Comparison of ENCODE assay signal across 32 cellular contexts in the genomic region with DNA sequence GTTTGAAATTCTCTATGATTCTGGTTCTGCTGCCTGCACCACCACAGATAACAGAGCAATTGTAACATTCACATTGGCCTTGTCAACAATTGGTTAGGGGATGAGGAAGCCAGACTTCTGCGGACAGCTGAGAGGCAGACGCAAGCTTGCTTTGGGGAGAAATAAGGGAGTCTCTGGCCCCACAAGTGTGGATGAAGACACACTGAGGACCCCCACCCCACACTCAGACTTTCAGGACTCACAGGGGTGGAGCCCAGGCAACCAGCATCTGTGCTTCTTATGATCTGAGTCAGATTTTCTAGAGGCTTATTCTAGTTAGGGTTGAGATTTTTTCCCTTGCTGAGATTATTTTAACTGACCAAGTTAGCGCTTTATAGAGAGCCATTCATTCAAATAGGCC.
"Had no signal": no experiment of that assay in that cellular context is flagged by ENCODE, and none has a peak within 500 bp of the region (broad histone marks: within the 10 kb centered on the region; RNA-seq: fewer than 3 reads in every experiment).

No MANE protein-coding gene starts in this region.

- H3K9me3 Mint-ChIP-seq: activated naive CD4-positive, alpha-beta T cell treated with anti-CD3 and anti-CD28 coated beads, Interleukin-2, amount 50 U/mL, for 24 hours; WTC11 had no signal

- DNase-seq: activated CD4-positive, alpha-beta T cell treated with anti-CD3 and anti-CD28 coated beads for 36 hours; activated CD4-positive, alpha-beta T cell treated with anti-CD3 and anti-CD28 coated beads, Interleukin-2, amount 10 ng/mL, durations not matched to agents 7 days and 5 days; activated CD4-positive, alpha-beta T cell treated with anti-CD3 and anti-CD28 coated beads, Interleukin-2, amount 50 U/mL, for 48 hours; activated CD8-positive, alpha-beta T cell treated with anti-CD3 and anti-CD28 coated beads, Interleukin-2, amount 10 ng/mL, durations not matched to agents 7 days and 5 days; activated gamma-delta T cell; activated naive CD4-positive, alpha-beta T cell treated with Interleukin-2 at 50 U/mL for 16 hours; activated naive CD8-positive, alpha-beta T cell treated with anti-CD3 and anti-CD28 coated beads, Interleukin-2, amount 10 ng/mL, durations not matched to agents 7 days and 5 days; activated T-cell treated with anti-CD3 and anti-CD28 coated beads, Interleukin-2, amount 50 U/mL, for 24 hours; amygdala; Karpas-422; KBM-7; NCI-H1105; NCI-H1436; NCI-H1694; NCI-H1930; NCI-H2081 treated with DMSO at 0.1 percent for 48 hours; NCI-H226; NCI-H446 treated with DMSO at 0.1 percent for 48 hours; NCI-H524 treated with DMSO at 0.1 percent for 48 hours; SHP77 treated with DMSO at 0.1 percent for 48 hours; SK-N-SH had no signal

- FAIRE-seq: TTC549 had no signal

- H3K27me3 Mint-ChIP-seq: activated CD4-positive, alpha-beta T cell treated with anti-CD3 and anti-CD28 coated beads for 36 hours; activated CD4-positive, alpha-beta T cell treated with anti-CD3 and anti-CD28 coated beads, Interleukin-2, amount 10 ng/mL, durations not matched to agents 7 days and 5 days; activated naive CD4-positive, alpha-beta T cell treated with anti-CD3 and anti-CD28 coated beads, Interleukin-2, amount 50 U/mL, for 24 hours; activated naive CD8-positive, alpha-beta T cell treated with anti-CD3 and anti-CD28 coated beads, Interleukin-2, amount 10 ng/mL, durations not matched to agents 7 days and 5 days; activated T-cell treated with anti-CD3 and anti-CD28 coated beads, Interleukin-2, amount 50 U/mL, for 24 hours; IgD-negative memory B cell had no signal

- H3K4me3 ChIP-seq: ascending aorta, SJSA1 had no signal

- H3K4me3 Mint-ChIP-seq: activated CD4-positive, alpha-beta T cell treated with anti-CD3 and anti-CD28 coated beads for 36 hours; activated CD4-positive, alpha-beta T cell treated with anti-CD3 and anti-CD28 coated beads, Interleukin-2, amount 10 ng/mL, durations not matched to agents 7 days and 5 days; activated CD8-positive, alpha-beta T cell treated with anti-CD3 and anti-CD28 coated beads, Interleukin-2, amount 10 ng/mL, durations not matched to agents 7 days and 5 days; activated naive CD4-positive, alpha-beta T cell treated with anti-CD3 and anti-CD28 coated beads, Interleukin-2, amount 50 U/mL, for 24 hours; activated naive CD8-positive, alpha-beta T cell treated with anti-CD3 and anti-CD28 coated beads, Interleukin-2, amount 10 ng/mL, durations not matched to agents 7 days and 5 days; activated T-cell treated with anti-CD3 and anti-CD28 coated beads, Interleukin-2, amount 50 U/mL, for 24 hours; IgD-negative memory B cell; T-helper 1 cell treated with Interleukin-12 subunit alpha and Interleukin-12 subunit beta and Interleukin-4 antibody, amounts not matched to agents 30 μg/mL and 1 μg/mL, for 36 hours; T-helper 2 cell treated with Interferon-gamma antibody and Interleukin-4, amounts not matched to agents 5 μg/mL and 100 μg/mL, for 36 hours; WTC11 had no signal

- H3K36me3 Mint-ChIP-seq: activated naive CD4-positive, alpha-beta T cell treated with anti-CD3 and anti-CD28 coated beads, Interleukin-2, amount 50 U/mL, for 24 hours; IgD-negative memory B cell; WTC11 had no signal

- ATAC-seq: activated CD4-positive, alpha-beta T cell treated with anti-CD3 and anti-CD28 coated beads for 36 hours; activated CD4-positive, CD25-positive, alpha-beta regulatory T cell treated with anti-CD3 and anti-CD28 coated beads, Interleukin-2, amount 50 U/mL, for 24 hours; activated CD8-positive, alpha-beta T cell treated with anti-CD3 and anti-CD28 coated beads, Interleukin-2, amount 10 ng/mL, durations not matched to agents 7 days and 5 days; Panc1; WTC11 had no signal

- H3K4me1 Mint-ChIP-seq: activated CD4-positive, alpha-beta T cell treated with anti-CD3 and anti-CD28 coated beads for 36 hours; activated CD4-positive, alpha-beta T cell treated with anti-CD3 and anti-CD28 coated beads, Interleukin-2, amount 10 ng/mL, durations not matched to agents 7 days and 5 days; activated naive CD4-positive, alpha-beta T cell treated with anti-CD3 and anti-CD28 coated beads, Interleukin-2, amount 50 U/mL, for 24 hours; activated naive CD8-positive, alpha-beta T cell treated with anti-CD3 and anti-CD28 coated beads, Interleukin-2, amount 10 ng/mL, durations not matched to agents 7 days and 5 days; IgD-negative memory B cell had no signal

- H3K27ac Mint-ChIP-seq: activated CD4-positive, alpha-beta T cell treated with anti-CD3 and anti-CD28 coated beads for 36 hours; activated CD4-positive, alpha-beta T cell treated with anti-CD3 and anti-CD28 coated beads, Interleukin-2, amount 10 ng/mL, durations not matched to agents 7 days and 5 days; activated CD8-positive, alpha-beta T cell treated with anti-CD3 and anti-CD28 coated beads, Interleukin-2, amount 10 ng/mL, durations not matched to agents 7 days and 5 days; activated naive CD4-positive, alpha-beta T cell treated with anti-CD3 and anti-CD28 coated beads, Interleukin-2, amount 50 U/mL, for 24 hours; activated naive CD8-positive, alpha-beta T cell treated with anti-CD3 and anti-CD28 coated beads, Interleukin-2, amount 10 ng/mL, durations not matched to agents 7 days and 5 days; activated T-cell treated with anti-CD3 and anti-CD28 coated beads, Interleukin-2, amount 50 U/mL, for 24 hours; activated T-helper 2 cell treated with anti-CD3 and anti-CD28 coated beads, Interferon-gamma antibody, Interleukin-2, Interleukin-4, amounts not matched to agents 10 μg/mL and 5 μg/mL and 100 μg/mL, durations not matched to agents 14 hours and 24 hours and 36 hours; IgD-negative memory B cell; T-helper 1 cell treated with Interleukin-12 subunit alpha and Interleukin-12 subunit beta and Interleukin-4 antibody, amounts not matched to agents 30 μg/mL and 1 μg/mL, for 36 hours; T-helper 2 cell treated with Interferon-gamma antibody and Interleukin-4, amounts not matched to agents 5 μg/mL and 100 μg/mL, for 36 hours; WTC11 had no signal

- H3K27ac ChIP-seq: ascending aorta, SJSA1 had no signal
